ENCODE assay signal across 9 cellular contexts in genomic region chr19:54418030-54418929, GRCh38. TPM values are rescaled to one million over a fixed set of nuclear protein-coding genes. Genes with fewer than 3 reads are reported as not detected.
DNase-seq lines count a peak whose midpoint lies in the region; ATAC-seq and TF ChIP-seq lines count a peak whose summit lies in the region.
"Had no signal": no experiment of that assay in that cellular context is flagged by ENCODE, and none has a peak within 500 bp of the region (broad histone marks: within the 10 kb centered on the region; RNA-seq: fewer than 3 reads in every experiment).

No MANE protein-coding gene starts in this region.

- peaks cover 14% of the 10 kb centered on the region for H3K4me1 Mint-ChIP-seq in activated T-helper 2 cell treated with anti-CD3 and anti-CD28 coated beads, Interferon-gamma antibody, Interleukin-2, Interleukin-4, amounts not matched to agents 10 μg/mL and 5 μg/mL and 100 μg/mL, durations not matched to agents 14 hours and 24 hours and 36 hours (ENCODE audit: low read depth)

- H3K36me3 Mint-ChIP-seq in activated T-helper 2 cell treated with anti-CD3 and anti-CD28 coated beads, Interferon-gamma antibody, Interleukin-2, Interleukin-4, amounts not matched to agents 10 μg/mL and 5 μg/mL and 100 μg/mL, durations not matched to agents 14 hours and 24 hours and 36 hours (ENCODE audit: low read depth) = no peaks in the 10 kb centered on the region

- H3K4me1 ChIP-seq in GM23248 (ENCODE audit: insufficient read depth) (no peaks in the 10 kb centered on the region), ovary (ENCODE audit: insufficient read depth) (peaks cover 3% of the 10 kb centered on the region)

- no peak overlapping the region for H3K9ac ChIP-seq in GM23248

- H3K27ac ChIP-seq in GM23248 = no peak overlapping the region
- no peak overlapping the region for H3K27ac ChIP-seq in WERI-Rb-1
- no peak overlapping the region for H3K27ac ChIP-seq in ovary

- peaks cover 5% of the 10 kb centered on the region for H3K9me3 Mint-ChIP-seq in activated T-helper 2 cell treated with anti-CD3 and anti-CD28 coated beads, Interferon-gamma antibody, Interleukin-2, Interleukin-4, amounts not matched to agents 10 μg/mL and 5 μg/mL and 100 μg/mL, durations not matched to agents 14 hours and 24 hours and 36 hours

- intact Hi-C loops in activated T-helper 2 cell treated with anti-CD3 and anti-CD28 coated beads, Interferon-gamma antibody, Interleukin-2, Interleukin-4, amounts not matched to agents 10 μg/mL and 5 μg/mL and 100 μg/mL, durations not matched to agents 14 hours and 24 hours and 36 hours (cut with micrococcal nuclease) = no loop called here
- intact Hi-C loops in ovary (cut with DNase I) = no loop called here

- TF ChIP-seq CTCF in WERI-Rb-1 (IDR thresholded peaks at IDR 0.05; ENCODE audit: low read depth, low read length) (no peak), ovary (IDR thresholded peaks at IDR 0.05) (no peak)

- DNase-seq in A172 (ENCODE audit: low spot score) (peak; percentile 19), GM23248 (peak; percentile 52), iris pigment epithelial cell (ENCODE audit: low read depth) (peak; percentile 62), WERI-Rb-1 (no peak), ovary (no peak)
- peak; percentile 37 for DNase-seq in activated T-helper 2 cell treated with anti-CD3 and anti-CD28 coated beads, Interferon-gamma antibody, Interleukin-2, Interleukin-4, amounts not matched to agents 10 μg/mL and 5 μg/mL and 100 μg/mL, durations not matched to agents 14 hours and 24 hours and 36 hours (ENCODE audit: low spot score)
- DNase-seq: NCI-H1048 had no signal

- H3K4me3 ChIP-seq in GM23248 = no peak overlapping the region
- H3K4me3 ChIP-seq in WERI-Rb-1 (ENCODE audit: low read depth, low read length) = no peak overlapping the region
- H3K4me3 ChIP-seq in ovary = no peak overlapping the region

- H3K4me2 ChIP-seq in GM23248 (ENCODE audit: unreplicated experiment) = no peak overlapping the region

- no peaks in the 10 kb centered on the region for H4K20me1 ChIP-seq in GM23248 (ENCODE audit: insufficient read depth)

- H3F3A ChIP-seq in GM23248 (ENCODE audit: insufficient read depth) = no peaks in the 10 kb centered on the region

- peak overlapping the region; percentile 16 for H3K27ac Mint-ChIP-seq in activated T-helper 2 cell treated with anti-CD3 and anti-CD28 coated beads, Interferon-gamma antibody, Interleukin-2, Interleukin-4, amounts not matched to agents 10 μg/mL and 5 μg/mL and 100 μg/mL, durations not matched to agents 14 hours and 24 hours and 36 hours

- no peak for TF ChIP-seq EP300 in ovary (IDR thresholded peaks at IDR 0.05)

- no peak for TF ChIP-seq POLR2A in ovary (IDR thresholded peaks at IDR 0.05)

- 9 to 13% methylated on average over 24 to 25 of the region's 25 CpGs for WGBS in GM23248 (ENCODE audit: low coverage in 1 of 2, low lambda C conversion rate in 2 of 2, missing lambda C conversion rate in 2 of 2), 2 experiments
- WGBS in ovary, 3 donors = 12 to 19% (median 15%) methylated on average over 25 of the region's 25 CpGs

- in situ Hi-C loops in GM23248 (cut with MboI) = no loop called here

- peaks cover 27% of the 10 kb centered on the region for H3K27me3 Mint-ChIP-seq in activated T-helper 2 cell treated with anti-CD3 and anti-CD28 coated beads, Interferon-gamma antibody, Interleukin-2, Interleukin-4, amounts not matched to agents 10 μg/mL and 5 μg/mL and 100 μg/mL, durations not matched to agents 14 hours and 24 hours and 36 hours (ENCODE audit: low read depth)

- no peaks in the 10 kb centered on the region for H3K79me2 ChIP-seq in GM23248 (ENCODE audit: insufficient read depth)

- H3K9me3 ChIP-seq in GM23248 (ENCODE audit: low read depth) = no peaks in the 10 kb centered on the region
- H3K9me3 ChIP-seq in WERI-Rb-1 (ENCODE audit: severe bottlenecking) = no peaks in the 10 kb centered on the region
- H3K9me3 ChIP-seq in ovary = no peaks in the 10 kb centered on the region

- peaks cover 43% of the 10 kb centered on the region for H3K27me3 ChIP-seq in GM23248 (replicated peaks; ENCODE audit: insufficient read depth)
- H3K27me3 ChIP-seq in WERI-Rb-1 (ENCODE audit: insufficient read depth, low read depth, severe bottlenecking) = peaks cover 12% of the 10 kb centered on the region
- H3K27me3 ChIP-seq in ovary = no peaks in the 10 kb centered on the region

- no peak overlapping the region for H2AFZ ChIP-seq in GM23248

- H3K9me2 ChIP-seq in GM23248 (ENCODE audit: insufficient read depth) = no peaks in the 10 kb centered on the region

- no peak for ATAC-seq in HG03175 (IDR thresholded peaks at IDR 0.05; ENCODE audit: unreplicated experiment)
- no peak for ATAC-seq in HG02973 (IDR thresholded peaks at IDR 0.05; ENCODE audit: unreplicated experiment)

- H3K36me3 ChIP-seq in GM23248 (ENCODE audit: low read depth) = no peaks in the 10 kb centered on the region
- no peaks in the 10 kb centered on the region for H3K36me3 ChIP-seq in WERI-Rb-1
- no peaks in the 10 kb centered on the region for H3K36me3 ChIP-seq in ovary

- peak overlapping the region; percentile 1 for H3K4me3 Mint-ChIP-seq in activated T-helper 2 cell treated with anti-CD3 and anti-CD28 coated beads, Interferon-gamma antibody, Interleukin-2, Interleukin-4, amounts not matched to agents 10 μg/mL and 5 μg/mL and 100 μg/mL, durations not matched to agents 14 hours and 24 hours and 36 hours (ENCODE audit: low read depth)

RNA-seq across cellular contexts. Expression of gene TTYH1, which starts 3.0 kb away (rescaled TPM):
- not detected in 2 replicates for total RNA-seq in A172 (2014; rRNA removed; shearing (Covaris generic))
- not detected in 2 replicates for total RNA-seq in GM23248 (2014; rRNA removed; shearing (Covaris generic))
- polyA plus RNA-seq in GM23248 (2016; fragmentation: Nextera tagmentation; extraction: Ambion mirVana) (0.05 TPM in 2 replicates), ovary (1 to 10 TPM in 1 of 2 donors, under 1 TPM in 1; 0.25 to 1.3 TPM)
- 0.50 TPM in 1 of 2 replicates, not detected in the other for total RNA-seq in activated T-helper 2 cell treated with anti-CD3 and anti-CD28 coated beads, Interferon-gamma antibody, Interleukin-2, Interleukin-4, amounts not matched to agents 10 μg/mL and 5 μg/mL and 100 μg/mL, durations not matched to agents 14 hours and 24 hours and 36 hours
- 10 to 100 TPM in 1 of 7 donors, 1 to 10 TPM in 5, under 1 TPM in 1; 0.95 to 34.2 (median 7.5) TPM for total RNA-seq in ovary

RNA-seq across cellular contexts. Expression of gene LENG8, which starts 30.7 kb away (rescaled TPM):
- total RNA-seq in A172 (2014; rRNA removed; shearing (Covaris generic)) = 13.6 and 14.8 TPM in 2 replicates
- 29.2 and 33.9 TPM in 2 replicates for total RNA-seq in GM23248 (2014; rRNA removed; shearing (Covaris generic))
- polyA plus RNA-seq in GM23248 (2016; fragmentation: Nextera tagmentation; extraction: Ambion mirVana) (34.7 and 45.5 TPM in 2 replicates), ovary (100 to 1,000 TPM in 1 of 2 donors, 10 to 100 TPM in 1; 29.9 to 122 TPM)
- total RNA-seq in activated T-helper 2 cell treated with anti-CD3 and anti-CD28 coated beads, Interferon-gamma antibody, Interleukin-2, Interleukin-4, amounts not matched to agents 10 μg/mL and 5 μg/mL and 100 μg/mL, durations not matched to agents 14 hours and 24 hours and 36 hours = 203 and 209 TPM in 2 replicates
- 100 to 1,000 TPM; 105 to 207 (median 156) TPM for total RNA-seq in ovary

RNA-seq across cellular contexts. Expression of gene LENG9, which starts 45.3 kb away (rescaled TPM):
- total RNA-seq in A172 (2014; rRNA removed; shearing (Covaris generic)) = not detected in 2 replicates
- 6.6 and 13.5 TPM in 2 replicates for total RNA-seq in GM23248 (2014; rRNA removed; shearing (Covaris generic))
- polyA plus RNA-seq in GM23248 (2016; fragmentation: Nextera tagmentation; extraction: Ambion mirVana) = 0.30 and 0.41 TPM in 2 replicates
- 7.5 and 8.1 TPM in 2 replicates for total RNA-seq in activated T-helper 2 cell treated with anti-CD3 and anti-CD28 coated beads, Interferon-gamma antibody, Interleukin-2, Interleukin-4, amounts not matched to agents 10 μg/mL and 5 μg/mL and 100 μg/mL, durations not matched to agents 14 hours and 24 hours and 36 hours
- total RNA-seq in ovary = 1 to 10 TPM; 2.7 to 8.3 (median 5.5) TPM
- polyA plus RNA-seq in ovary = 1 to 10 TPM in 1 of 2 donors, under 1 TPM in 1; 0.70 to 3.0 TPM

RNA-seq across cellular contexts. Expression of gene LAIR1, which starts 53.5 kb away (rescaled TPM):
- total RNA-seq in A172 (2014; rRNA removed; shearing (Covaris generic)) = not detected in 2 replicates
- not detected in 2 replicates for total RNA-seq in GM23248 (2014; rRNA removed; shearing (Covaris generic))
- polyA plus RNA-seq in GM23248 (2016; fragmentation: Nextera tagmentation; extraction: Ambion mirVana) (not detected in 2 replicates), ovary (10 to 100 TPM in 1 of 2 donors, 1 to 10 TPM in 1; 4.9 to 21.2 TPM)
- total RNA-seq in activated T-helper 2 cell treated with anti-CD3 and anti-CD28 coated beads, Interferon-gamma antibody, Interleukin-2, Interleukin-4, amounts not matched to agents 10 μg/mL and 5 μg/mL and 100 μg/mL, durations not matched to agents 14 hours and 24 hours and 36 hours = 8.8 and 10.8 TPM in 2 replicates
- total RNA-seq in ovary = 10 to 100 TPM in 2 of 7 donors, 1 to 10 TPM in 5; 4.7 to 22.2 (median 6.9) TPM

RNA-seq across cellular contexts. Expression of gene CDC42EP5, which starts 54.8 kb away (rescaled TPM):
- 17.2 and 19.1 TPM in 2 replicates for total RNA-seq in A172 (2014; rRNA removed; shearing (Covaris generic))
- total RNA-seq in GM23248 (2014; rRNA removed; shearing (Covaris generic)) = 39.6 and 51.7 TPM in 2 replicates
- polyA plus RNA-seq in GM23248 (2016; fragmentation: Nextera tagmentation; extraction: Ambion mirVana) = 4.4 and 5.2 TPM in 2 replicates
- total RNA-seq in activated T-helper 2 cell treated with anti-CD3 and anti-CD28 coated beads, Interferon-gamma antibody, Interleukin-2, Interleukin-4, amounts not matched to agents 10 μg/mL and 5 μg/mL and 100 μg/mL, durations not matched to agents 14 hours and 24 hours and 36 hours = 1.0 TPM in 1 of 2 replicates, not detected in the other
- 10 to 100 TPM in 6 of 7 donors, 1 to 10 TPM in 1; 7.8 to 31.0 (median 18.8) TPM for total RNA-seq in ovary
- 10 to 100 TPM in 1 of 2 donors, under 1 TPM in 1; 0.55 to 13.2 TPM for polyA plus RNA-seq in ovary

Comparison
In these comparisons a context has a peak if more than half of its experiments do, and no peak if none do; other contexts are left out.
1. DNase-seq: peak in A172 (single experiment), GM23248 (single experiment), activated T-helper 2 cell treated with anti-CD3 and anti-CD28 coated beads, Interferon-gamma antibody, Interleukin-2, Interleukin-4, amounts not matched to agents 10 μg/mL and 5 μg/mL and 100 μg/mL, durations not matched to agents 14 hours and 24 hours and 36 hours (single experiment) and iris pigment epithelial cell (single experiment); none in WERI-Rb-1 (single experiment) and ovary (0 of 5).